Comparison of ENCODE assay signal across 8 cellular contexts in the genomic region with DNA sequence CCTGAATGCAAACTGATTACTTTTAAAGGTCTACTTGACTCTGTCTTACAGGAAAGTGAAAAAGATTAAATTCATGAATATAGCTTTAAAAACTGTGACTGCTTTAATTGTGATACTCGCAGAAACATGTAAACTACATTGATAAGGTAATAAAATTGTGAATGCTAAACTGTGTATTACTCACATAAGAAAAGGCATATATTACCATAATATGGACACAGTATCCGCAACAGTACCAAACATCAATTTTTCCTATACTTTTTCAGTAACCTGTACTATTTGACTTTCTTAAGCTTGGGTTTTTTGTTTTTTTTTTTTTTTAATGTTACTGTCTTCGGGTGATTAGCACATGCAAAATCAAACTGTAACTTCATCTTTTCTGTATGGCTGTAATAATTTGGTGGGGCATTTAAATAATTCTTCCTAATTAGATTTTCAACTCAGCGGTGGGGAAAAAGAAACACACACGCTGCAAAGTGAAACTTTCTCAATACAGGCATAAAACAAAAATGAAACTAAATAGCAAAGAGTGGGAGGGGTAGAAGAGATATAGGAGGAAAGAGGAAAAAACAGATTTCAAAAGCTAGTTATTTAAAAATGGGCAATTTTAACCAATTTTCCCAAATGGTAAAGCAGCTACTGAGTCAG. TPM values are rescaled to one million over a fixed set of nuclear protein-coding genes. Genes with fewer than 3 reads are reported as not detected.
A peak's percentile ranks its signal among the peaks of the same experiment; 100 is the strongest.
DNase-seq lines count a peak whose midpoint lies in the region; ATAC-seq and TF ChIP-seq lines count a peak whose summit lies in the region.

No MANE protein-coding gene starts in this region.

- ATAC-seq in HG03520 (IDR thresholded peaks at IDR 0.05; ENCODE audit: unreplicated experiment): peak; percentile 35
- ATAC-seq in lower lobe of right lung: peak; percentile 55 to 77
- no peak for ATAC-seq in esophagus mucosa

- H3K4me1 ChIP-seq in lower lobe of right lung: peaks cover 53% of the 10 kb centered on the region

- intact Hi-C loops in lower lobe of right lung (cut with DNase I): no loop called here

- DNase-seq in SIG-M5 treated with dmso at 0.1 percent for 504 hours (lab: John Stamatoyannopoulos, UW; ENCODE audit: unreplicated experiment): peak; percentile 45
- no peak for DNase-seq in SIG-M5 (lab: John Stamatoyannopoulos, UW)
- DNase-seq in amniotic epithelial cell (ENCODE audit: low read depth): peak; percentile 31
- no peak for DNase-seq in lower lobe of right lung
- no peak for DNase-seq in cerebellum (ENCODE audit: low spot score)
- DNase-seq in mucosa of gallbladder (ENCODE audit: low spot score): no peak

- TF ChIP-seq CTCF in lower lobe of right lung (IDR thresholded peaks at IDR 0.05): no peak

- no peaks in the 10 kb centered on the region for H3K36me3 ChIP-seq in lower lobe of right lung

- H3K4me3 ChIP-seq in lower lobe of right lung: peak overlapping the region; percentile 57

- H3K9me3 ChIP-seq in lower lobe of right lung: no peaks in the 10 kb centered on the region

- peak overlapping the region; percentile 56 for H3K27ac ChIP-seq in lower lobe of right lung

- no peaks in the 10 kb centered on the region for H3K27me3 ChIP-seq in lower lobe of right lung (ENCODE audit: low read depth)

RNA-seq across cellular contexts. Expression of a gene that starts 23.2 kb away (rescaled TPM):
- 30.3 TPM for total RNA-seq in lower lobe of right lung
- 13.7 TPM for total RNA-seq in esophagus mucosa
- total RNA-seq in cerebellum: 59.2 TPM
- total RNA-seq in mucosa of gallbladder: 45.6 TPM

Comparison
In these comparisons a context has a peak if more than half of its experiments do, and no peak if none do; other contexts are left out.
1. DNase-seq: peak in SIG-M5 treated with dmso at 0.1 percent for 504 hours (single experiment) and amniotic epithelial cell (single experiment); none in SIG-M5 (single experiment), lower lobe of right lung (single experiment), cerebellum (single experiment) and mucosa of gallbladder (single experiment).